In genomic region chr15:60772395-60773120, GRCh38 we compare ENCODE assay signal across 1 cellular context.
TF ChIP-seq lines count a peak whose summit lies in the region.

No MANE protein-coding gene starts in this region.

TF ChIP-seq in GM23338, 12 proteins besides CTCF, POLR2A, EP300 and RAD21 (continued from another document):
- TF ChIP-seq POLR2AphosphoS5 (IDR thresholded peaks at IDR 0.05; ENCODE audit: low read depth) = no peak
- TF ChIP-seq ETS1 (IDR thresholded peaks at IDR 0.05) = no peak
- TF ChIP-seq NANOG (IDR thresholded peaks at IDR 0.05; ENCODE audit: borderline replicate concordance) = no peak
- TF ChIP-seq ZNF462 (CRISPR knock-in tag; IDR thresholded peaks at IDR 0.05) = no peak
- TF ChIP-seq ZNF114 (CRISPR knock-in tag; IDR thresholded peaks at IDR 0.05) = no peak
